14 cellular contexts compared by ENCODE assay signal in genomic region chr10:70498970-70499828, GRCh38. TPM values are rescaled to one million over a fixed set of nuclear protein-coding genes. Genes with fewer than 3 reads are reported as not detected.
DNase-seq lines count a peak whose midpoint lies in the region; ATAC-seq and TF ChIP-seq lines count a peak whose summit lies in the region.
"Had no signal": no experiment of that assay in that cellular context is flagged by ENCODE, and none has a peak within 500 bp of the region (broad histone marks: within the 10 kb centered on the region; RNA-seq: fewer than 3 reads in every experiment).

No MANE protein-coding gene starts in this region.

- H3K9me3 ChIP-seq in liver (ENCODE audit: control insufficient read depth in 4 of 4, low read length in 3 of 4): no peaks in the 10 kb centered on the region
- H3K9me3 ChIP-seq: testis had no signal

- no peak overlapping the region for H3K4me3 ChIP-seq in liver (ENCODE audit: low read depth in 1 of 3, low read length in 3 of 3)
- H3K4me3 ChIP-seq: testis had no signal

- POLR2A ChIA-PET in GM10248 (lab: Yijun Ruan, JAX): interaction anchor here (1.0 kb wide), 1 partner anchor 27 kb away, joined by 3 read pairs; no protein-coding TSS in a partner anchor

- CTCF ChIA-PET in GM10248 (lab: Yijun Ruan, JAX): interaction anchor here (1.2 to 2.5 kb wide), 5 partner anchors 9 to 61 kb away, joined by 4 to 12 read pairs (median 4); no protein-coding TSS in a partner anchor

- H3K27me3 ChIP-seq in liver (ENCODE audit: control insufficient read depth in 4 of 4, insufficient read depth in 4 of 4, low read length in 3 of 4): no peaks in the 10 kb centered on the region
- H3K27me3 ChIP-seq: testis had no signal

- H3K9ac ChIP-seq in liver (ENCODE audit: low read depth in 1 of 2, low read length in 2 of 2): no peak overlapping the region

- no peaks in the 10 kb centered on the region for H3K36me3 ChIP-seq in liver (ENCODE audit: control insufficient read depth in 4 of 4, insufficient read depth in 3 of 4, low read depth in 1 of 4, low read length in 3 of 4)

- ATAC-seq in GM18873 (IDR thresholded peaks at IDR 0.05; ENCODE audit: low FRiP score, unreplicated experiment) (no peak), HG03139 (IDR thresholded peaks at IDR 0.05; ENCODE audit: unreplicated experiment) (no peak), omental fat pad (ENCODE audit: low FRiP score) (no peak)

- TF ChIP-seq CTCF in liver (IDR thresholded peaks at IDR 0.05; ENCODE audit: low read depth, low read length, missing input control): no peak
- no peak for TF ChIP-seq CTCF in GM10248 (IDR thresholded peaks at IDR 0.05; ENCODE audit: control extremely low read depth, extremely low read depth, low read depth, missing control alignments)
- TF ChIP-seq CTCF in omental fat pad (IDR thresholded peaks at IDR 0.05): no peak

- H3K27ac ChIP-seq in liver (ENCODE audit: low read depth in 1 of 2, low read length in 2 of 2): peak overlapping the region in 1 of 2 donors; percentile 15
- peak overlapping the region; percentile 45 for H3K27ac ChIP-seq in temporal lobe (ENCODE audit: low read depth, low read length)

- peaks cover 0 to 13% (median 0%) of the 10 kb centered on the region in 4 donors for H3K4me1 ChIP-seq in liver (ENCODE audit: control insufficient read depth in 4 of 4, insufficient read depth in 4 of 4, low read length in 3 of 4)

- no peak for TF ChIP-seq RAD21 in liver (IDR thresholded peaks at IDR 0.05)

- WGBS in liver: 72% methylated on average over 10 of the region's 10 CpGs

- peak; percentile 9 for DNase-seq in NAMALWA (ENCODE audit: low spot score)
- peak; percentile 61 to 65 for DNase-seq in dermis microvascular lymphatic vessel endothelial cell (ENCODE audit: low read depth in 2 of 2)
- DNase-seq in GM10248 (ENCODE audit: extremely low spot score): no peak
- no peak for DNase-seq in omental fat pad (ENCODE audit: low spot score)
- DNase-seq: effector CD4-positive, alpha-beta T cell; NCI-H1105; testis had no signal

TF ChIP-seq in liver, 16 proteins besides CTCF, POLR2A, EP300 and RAD21:
- TF ChIP-seq NR2F2 (IDR thresholded peaks at IDR 0.05) (peak; percentile 13), FOXA2 (IDR thresholded peaks at IDR 0.05) (no peak), JUND (IDR thresholded peaks at IDR 0.05) (no peak), TAF1 (conservative IDR thresholded peaks at IDR 0.05) (no peak), MAX (IDR thresholded peaks at IDR 0.05) (no peak), ATF3 (IDR thresholded peaks at IDR 0.05) (no peak)

RNA-seq across cellular contexts. Expression of gene PALD1, which starts 20.6 kb away (rescaled TPM):
- total RNA-seq in dermis microvascular lymphatic vessel endothelial cell: 177 and 179 TPM in 2 replicates
- total RNA-seq in liver: 1 to 10 TPM; 1.7 to 4.2 TPM
- 1 to 10 TPM in 1 of 2 donors, under 1 TPM in 1; 0.72 to 1.1 TPM for polyA plus RNA-seq in liver
- 4.9 TPM for total RNA-seq in temporal lobe
- total RNA-seq in omental fat pad: 10 to 100 TPM in 2 of 4 donors, 1 to 10 TPM in 2; 3.3 to 12.1 (median 8.0) TPM

RNA-seq across cellular contexts. Expression of gene NODAL, which starts 57.7 kb away (rescaled TPM):
- not detected in 2 replicates for total RNA-seq in dermis microvascular lymphatic vessel endothelial cell
- not detected for total RNA-seq in liver
- not detected for polyA plus RNA-seq in liver
- 2.0 TPM for total RNA-seq in temporal lobe
- not detected for total RNA-seq in omental fat pad
- total RNA-seq: glomerular endothelial cell, lung microvascular endothelial cell, pulmonary artery endothelial cell had no signal

Comparison
In these comparisons a context has a peak if more than half of its experiments do, and no peak if none do; other contexts are left out.
1. DNase-seq: peak in NAMALWA (single experiment) and dermis microvascular lymphatic vessel endothelial cell (2 of 2); none in GM10248 (single experiment) and omental fat pad (single experiment).
2. RNA of gene PALD1, which starts 20.6 kb away (total RNA-seq): 177 to 179 TPM in dermis microvascular lymphatic vessel endothelial cell; 3.3 to 12.1 TPM in omental fat pad, 4.9 TPM in temporal lobe (single experiment) and 1.7 to 4.2 TPM in liver; every median in the first group is over 10 times any median in the second.